1 cellular context compared by ENCODE assay signal in the genomic region with DNA sequence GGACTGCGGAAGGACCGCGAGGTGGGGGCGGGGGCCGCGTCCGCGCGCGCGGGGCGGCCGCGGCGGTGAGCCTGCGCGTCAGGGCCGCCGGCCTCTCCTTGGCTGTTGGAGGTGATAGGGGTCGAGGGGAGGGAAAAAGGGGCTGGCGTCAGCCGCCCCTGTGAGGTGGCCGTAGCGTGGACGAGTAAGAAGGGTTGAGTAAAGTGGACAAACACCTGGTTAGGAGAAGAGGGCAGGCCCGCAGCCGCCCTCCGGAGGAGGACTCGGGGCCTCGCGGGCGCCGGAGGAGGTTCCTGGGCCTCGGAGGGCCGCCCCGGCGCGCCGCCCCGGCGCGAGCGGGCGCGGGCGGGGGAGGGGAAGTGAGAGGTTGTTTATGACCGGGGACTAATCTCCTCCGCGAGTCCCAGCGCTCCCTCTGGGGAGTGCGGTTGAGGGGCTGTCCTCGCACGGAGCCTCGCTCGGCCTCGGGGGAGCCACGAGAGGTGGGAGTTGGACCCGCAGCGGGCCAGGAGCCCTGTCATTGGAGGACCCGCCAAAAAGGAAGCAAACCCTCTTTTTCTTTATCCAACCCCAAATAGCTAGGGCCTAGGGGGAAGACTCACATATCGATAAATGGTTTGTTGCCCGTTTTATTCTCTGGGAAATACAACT.
TF ChIP-seq lines count a peak whose summit lies in the region.

No MANE protein-coding gene starts in this region.

TF ChIP-seq in HepG2, 621 proteins besides CTCF, POLR2A, EP300 and RAD21 (continued from another document and continues in another):
- TF ChIP-seq, protein P1, sequence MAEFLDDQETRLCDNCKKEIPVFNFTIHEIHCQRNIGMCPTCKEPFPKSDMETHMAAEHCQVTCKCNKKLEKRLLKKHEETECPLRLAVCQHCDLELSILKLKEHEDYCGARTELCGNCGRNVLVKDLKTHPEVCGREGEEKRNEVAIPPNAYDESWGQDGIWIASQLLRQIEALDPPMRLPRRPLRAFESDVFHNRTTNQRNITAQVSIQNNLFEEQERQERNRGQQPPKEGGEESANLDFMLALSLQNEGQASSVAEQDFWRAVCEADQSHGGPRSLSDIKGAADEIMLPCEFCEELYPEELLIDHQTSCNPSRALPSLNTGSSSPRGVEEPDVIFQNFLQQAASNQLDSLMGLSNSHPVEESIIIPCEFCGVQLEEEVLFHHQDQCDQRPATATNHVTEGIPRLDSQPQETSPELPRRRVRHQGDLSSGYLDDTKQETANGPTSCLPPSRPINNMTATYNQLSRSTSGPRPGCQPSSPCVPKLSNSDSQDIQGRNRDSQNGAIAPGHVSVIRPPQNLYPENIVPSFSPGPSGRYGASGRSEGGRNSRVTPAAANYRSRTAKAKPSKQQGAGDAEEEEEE (CRISPR knock-in tag; IDR thresholded peaks at IDR 0.05; ENCODE audit: borderline replicate concordance): no peak
- TF ChIP-seq ZNF225 (CRISPR knock-in tag; IDR thresholded peaks at IDR 0.05) (no peak), ZNF3 (CRISPR knock-in tag; IDR thresholded peaks at IDR 0.05) (0 out of 2 replicates have a peak, but pooled peaks have one; percentile 18), ZNF343 (CRISPR knock-in tag; IDR thresholded peaks at IDR 0.05) (0 out of 2 replicates have a peak, but pooled peaks have one; percentile 15), PTBP1 (IDR thresholded peaks at IDR 0.05; ENCODE audit: low read depth, low read length, poor library complexity, severe bottlenecking) (no peak), ZBTB38 (CRISPR knock-in tag; IDR thresholded peaks at IDR 0.05) (peak; percentile 26; the same call in 1 of the 2 replicates), ZNF619 (CRISPR knock-in tag; IDR thresholded peaks at IDR 0.05) (no peak), HNRNPUL1 (IDR thresholded peaks at IDR 0.05; ENCODE audit: low read depth, low read length) (no peak), ZMAT5 (CRISPR knock-in tag; IDR thresholded peaks at IDR 0.05; ENCODE audit: borderline replicate concordance, low read depth) (no peak), ZNF432 (CRISPR knock-in tag; IDR thresholded peaks at IDR 0.05; ENCODE audit: borderline replicate concordance) (no peak), ZNF720 (CRISPR knock-in tag; IDR thresholded peaks at IDR 0.05) (no peak), PRDM15 (CRISPR knock-in tag; IDR thresholded peaks at IDR 0.05) (no peak), HNF4A (CRISPR knock-in tag; IDR thresholded peaks at IDR 0.05) (no peak), MED8 (CRISPR knock-in tag; IDR thresholded peaks at IDR 0.05; ENCODE audit: insufficient replicate concordance) (no peak), CENPT (CRISPR knock-in tag; IDR thresholded peaks at IDR 0.05; ENCODE audit: low read depth) (no peak), DNMT3B (CRISPR knock-in tag; conservative IDR thresholded peaks at IDR 0.05) (no peak; the same call in 1 of the 2 replicates), ZNF451 (CRISPR knock-in tag; IDR thresholded peaks at IDR 0.05) (0 out of 2 replicates have a peak, but pooled peaks have one; percentile 30), PPARG (CRISPR knock-in tag; conservative IDR thresholded peaks at IDR 0.05) (no peak; the same call in 1 of the 2 replicates), GLI4 (CRISPR knock-in tag; IDR thresholded peaks at IDR 0.05; ENCODE audit: borderline replicate concordance) (0 out of 2 replicates have a peak, but pooled peaks have one; percentile 16), FUBP1 (CRISPR knock-in tag; IDR thresholded peaks at IDR 0.05; ENCODE audit: borderline replicate concordance) (no peak), ZNF75D (CRISPR knock-in tag; IDR thresholded peaks at IDR 0.05; ENCODE audit: borderline replicate concordance) (0 out of 2 replicates have a peak, but pooled peaks have one; percentile 29), HES4 (CRISPR knock-in tag; IDR thresholded peaks at IDR 0.05; ENCODE audit: borderline replicate concordance) (no peak; the same call in 1 of the 2 replicates), NR3C1 (CRISPR knock-in tag; IDR thresholded peaks at IDR 0.05) (no peak), KDM3A (CRISPR knock-in tag; IDR thresholded peaks at IDR 0.05; ENCODE audit: low read depth) (no peak), SOX6 (IDR thresholded peaks at IDR 0.05) (no peak), SOX6 (CRISPR knock-in tag; IDR thresholded peaks at IDR 0.05) (0 out of 2 replicates have a peak, but pooled peaks have one; percentile 14), ZNF788 (CRISPR knock-in tag; IDR thresholded peaks at IDR 0.05; ENCODE audit: borderline replicate concordance) (peak; percentile 55; the same call in 1 of the 2 replicates), TFAP4 (IDR thresholded peaks at IDR 0.05; ENCODE audit: borderline replicate concordance, low read depth) (no peak; the same call in 1 of the 2 replicates), ZNF501 (CRISPR knock-in tag; IDR thresholded peaks at IDR 0.05) (peak; percentile 72), CERS6 (CRISPR knock-in tag; IDR thresholded peaks at IDR 0.05) (no peak), SALL1 (CRISPR knock-in tag; IDR thresholded peaks at IDR 0.05) (peak; percentile 74), TARDBP (CRISPR knock-in tag; IDR thresholded peaks at IDR 0.05) (no peak)
- TF ChIP-seq, protein P2, sequence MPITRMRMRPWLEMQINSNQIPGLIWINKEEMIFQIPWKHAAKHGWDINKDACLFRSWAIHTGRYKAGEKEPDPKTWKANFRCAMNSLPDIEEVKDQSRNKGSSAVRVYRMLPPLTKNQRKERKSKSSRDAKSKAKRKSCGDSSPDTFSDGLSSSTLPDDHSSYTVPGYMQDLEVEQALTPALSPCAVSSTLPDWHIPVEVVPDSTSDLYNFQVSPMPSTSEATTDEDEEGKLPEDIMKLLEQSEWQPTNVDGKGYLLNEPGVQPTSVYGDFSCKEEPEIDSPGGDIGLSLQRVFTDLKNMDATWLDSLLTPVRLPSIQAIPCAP (CRISPR knock-in tag; IDR thresholded peaks at IDR 0.05; ENCODE audit: low read depth): no peak
- TF ChIP-seq, protein P3, sequence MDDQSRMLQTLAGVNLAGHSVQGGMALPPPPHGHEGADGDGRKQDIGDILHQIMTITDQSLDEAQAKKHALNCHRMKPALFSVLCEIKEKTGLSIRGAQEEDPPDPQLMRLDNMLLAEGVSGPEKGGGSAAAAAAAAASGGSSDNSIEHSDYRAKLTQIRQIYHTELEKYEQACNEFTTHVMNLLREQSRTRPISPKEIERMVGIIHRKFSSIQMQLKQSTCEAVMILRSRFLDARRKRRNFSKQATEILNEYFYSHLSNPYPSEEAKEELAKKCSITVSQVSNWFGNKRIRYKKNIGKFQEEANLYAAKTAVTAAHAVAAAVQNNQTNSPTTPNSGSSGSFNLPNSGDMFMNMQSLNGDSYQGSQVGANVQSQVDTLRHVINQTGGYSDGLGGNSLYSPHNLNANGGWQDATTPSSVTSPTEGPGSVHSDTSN (CRISPR knock-in tag; IDR thresholded peaks at IDR 0.05; ENCODE audit: borderline replicate concordance): no peak
- TF ChIP-seq, protein P4, sequence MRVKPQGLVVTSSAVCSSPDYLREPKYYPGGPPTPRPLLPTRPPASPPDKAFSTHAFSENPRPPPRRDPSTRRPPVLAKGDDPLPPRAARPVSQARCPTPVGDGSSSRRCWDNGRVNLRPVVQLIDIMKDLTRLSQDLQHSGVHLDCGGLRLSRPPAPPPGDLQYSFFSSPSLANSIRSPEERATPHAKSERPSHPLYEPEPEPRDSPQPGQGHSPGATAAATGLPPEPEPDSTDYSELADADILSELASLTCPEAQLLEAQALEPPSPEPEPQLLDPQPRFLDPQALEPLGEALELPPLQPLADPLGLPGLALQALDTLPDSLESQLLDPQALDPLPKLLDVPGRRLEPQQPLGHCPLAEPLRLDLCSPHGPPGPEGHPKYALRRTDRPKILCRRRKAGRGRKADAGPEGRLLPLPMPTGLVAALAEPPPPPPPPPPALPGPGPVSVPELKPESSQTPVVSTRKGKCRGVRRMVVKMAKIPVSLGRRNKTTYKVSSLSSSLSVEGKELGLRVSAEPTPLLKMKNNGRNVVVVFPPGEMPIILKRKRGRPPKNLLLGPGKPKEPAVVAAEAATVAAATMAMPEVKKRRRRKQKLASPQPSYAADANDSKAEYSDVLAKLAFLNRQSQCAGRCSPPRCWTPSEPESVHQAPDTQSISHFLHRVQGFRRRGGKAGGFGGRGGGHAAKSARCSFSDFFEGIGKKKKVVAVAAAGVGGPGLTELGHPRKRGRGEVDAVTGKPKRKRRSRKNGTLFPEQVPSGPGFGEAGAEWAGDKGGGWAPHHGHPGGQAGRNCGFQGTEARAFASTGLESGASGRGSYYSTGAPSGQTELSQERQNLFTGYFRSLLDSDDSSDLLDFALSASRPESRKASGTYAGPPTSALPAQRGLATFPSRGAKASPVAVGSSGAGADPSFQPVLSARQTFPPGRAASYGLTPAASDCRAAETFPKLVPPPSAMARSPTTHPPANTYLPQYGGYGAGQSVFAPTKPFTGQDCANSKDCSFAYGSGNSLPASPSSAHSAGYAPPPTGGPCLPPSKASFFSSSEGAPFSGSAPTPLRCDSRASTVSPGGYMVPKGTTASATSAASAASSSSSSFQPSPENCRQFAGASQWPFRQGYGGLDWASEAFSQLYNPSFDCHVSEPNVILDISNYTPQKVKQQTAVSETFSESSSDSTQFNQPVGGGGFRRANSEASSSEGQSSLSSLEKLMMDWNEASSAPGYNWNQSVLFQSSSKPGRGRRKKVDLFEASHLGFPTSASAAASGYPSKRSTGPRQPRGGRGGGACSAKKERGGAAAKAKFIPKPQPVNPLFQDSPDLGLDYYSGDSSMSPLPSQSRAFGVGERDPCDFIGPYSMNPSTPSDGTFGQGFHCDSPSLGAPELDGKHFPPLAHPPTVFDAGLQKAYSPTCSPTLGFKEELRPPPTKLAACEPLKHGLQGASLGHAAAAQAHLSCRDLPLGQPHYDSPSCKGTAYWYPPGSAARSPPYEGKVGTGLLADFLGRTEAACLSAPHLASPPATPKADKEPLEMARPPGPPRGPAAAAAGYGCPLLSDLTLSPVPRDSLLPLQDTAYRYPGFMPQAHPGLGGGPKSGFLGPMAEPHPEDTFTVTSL (CRISPR knock-in tag; IDR thresholded peaks at IDR 0.05; ENCODE audit: borderline replicate concordance): no peak
